In genomic region chr3:51682079-51682478, GRCh38 we compare ENCODE assay signal across 1 cellular context.
TF ChIP-seq lines count a peak whose summit lies in the region.

No MANE protein-coding gene starts in this region.

TF ChIP-seq in K562, 482 proteins besides CTCF, POLR2A, EP300 and RAD21 (continued from another document):
- TF ChIP-seq DEAF1 (CRISPR knock-in tag; IDR thresholded peaks at IDR 0.05): peak; percentile 76
- peak; percentile 74 for TF ChIP-seq SMC3 (conservative IDR thresholded peaks at IDR 0.05; ENCODE audit: insufficient read depth, low read depth, low read length)
- TF ChIP-seq ZNF184 (CRISPR knock-in tag; IDR thresholded peaks at IDR 0.05): no peak
- TF ChIP-seq JUND (IDR thresholded peaks at IDR 0.05; ENCODE audit: borderline replicate concordance, low read depth, low read length): peak; percentile 36; the same call in 1 of the 2 replicates
- no peak for TF ChIP-seq JUND (tag; IDR thresholded peaks at IDR 0.05; ENCODE audit: borderline replicate concordance, low read depth, low read length)
- TF ChIP-seq JUN (IDR thresholded peaks at IDR 0.05; ENCODE audit: borderline replicate concordance, low read depth, low read length): 0 out of 2 replicates have a peak, but pooled peaks have one; percentile 14
- TF ChIP-seq JUN (CRISPR knock-in tag; IDR thresholded peaks at IDR 0.05; ENCODE audit: borderline replicate concordance): no peak
- TF ChIP-seq TCF3 (CRISPR knock-in tag; IDR thresholded peaks at IDR 0.05): peak; percentile 78
- no peak for TF ChIP-seq E4F1 (CRISPR knock-in tag; IDR thresholded peaks at IDR 0.05; ENCODE audit: borderline replicate concordance)
- TF ChIP-seq ARHGAP35 (IDR thresholded peaks at IDR 0.05; ENCODE audit: partially characterized antibody): no peak
- peak; percentile 58 for TF ChIP-seq GATA2 (CRISPR knock-in tag; IDR thresholded peaks at IDR 0.05)
- TF ChIP-seq RBBP5 (IDR thresholded peaks at IDR 0.05; ENCODE audit: borderline replicate concordance, insufficient read depth, low read length, poor library complexity, severe bottlenecking): no peak
- no peak for TF ChIP-seq PML (IDR thresholded peaks at IDR 0.05; ENCODE audit: low read length)
- peak; percentile 76; the same call in 1 of the 2 replicates for TF ChIP-seq MECOM (CRISPR knock-in tag; IDR thresholded peaks at IDR 0.05)
- TF ChIP-seq MTA3 (IDR thresholded peaks at IDR 0.05; ENCODE audit: borderline replicate concordance): peak; percentile 55; the same call in 1 of the 2 replicates
- no peak for TF ChIP-seq STAT6 (CRISPR knock-in tag; IDR thresholded peaks at IDR 0.05)
- TF ChIP-seq CREM (IDR thresholded peaks at IDR 0.05; ENCODE audit: low read depth): peak; percentile 66
- 0 out of 4 replicates have a peak, but pooled peaks of 1 of the 2 experiments have one; percentile 43 for TF ChIP-seq ZMIZ1 (IDR thresholded peaks at IDR 0.05; ENCODE audit: low read depth in 2 of 2, low read length in 2 of 2)
- no peak for TF ChIP-seq TFAM (CRISPR knock-in tag; conservative IDR thresholded peaks at IDR 0.05)
- TF ChIP-seq ZNF436 (CRISPR knock-in tag; IDR thresholded peaks at IDR 0.05): no peak
- peak; percentile 83 for TF ChIP-seq CBFA2T3 (IDR thresholded peaks at IDR 0.05)
- TF ChIP-seq KLF6 (CRISPR knock-in tag; IDR thresholded peaks at IDR 0.05; ENCODE audit: borderline replicate concordance): no peak
- peak; percentile 42; the same call in 1 of the 2 replicates for TF ChIP-seq KLF16 (IDR thresholded peaks at IDR 0.05)
- no peak for TF ChIP-seq ZFP36 (IDR thresholded peaks at IDR 0.05; ENCODE audit: low read depth, low read length, partially characterized antibody)
- no peak for TF ChIP-seq SMARCA5 (IDR thresholded peaks at IDR 0.05)
- peak; percentile 54; the same call in 1 of the 2 replicates for TF ChIP-seq TAL1 (IDR thresholded peaks at IDR 0.05)
- TF ChIP-seq POLR2AphosphoS5 (IDR thresholded peaks at IDR 0.05; ENCODE audit: control insufficient read depth, insufficient read depth, low read depth, low read length): peak; percentile 60
- peak; percentile 37 for TF ChIP-seq NCOR1 (IDR thresholded peaks at IDR 0.05)
- TF ChIP-seq ZNF699 (CRISPR knock-in tag; IDR thresholded peaks at IDR 0.05; ENCODE audit: insufficient replicate concordance): no peak
- TF ChIP-seq HMBOX1 (IDR thresholded peaks at IDR 0.05): peak; percentile 32; the same call in 1 of the 2 replicates
- TF ChIP-seq MEIS2 (IDR thresholded peaks at IDR 0.05; ENCODE audit: partially characterized antibody): peak; percentile 70
